ENCODE assay signal across 17 cellular contexts in genomic region chr11:72301486-72301885, GRCh38.
DNase-seq lines count a peak whose midpoint lies in the region; ATAC-seq lines count a peak whose summit lies in the region.
"Had no signal": no experiment of that assay in that cellular context is flagged by ENCODE, and none has a peak within 500 bp of the region (broad histone marks: within the 10 kb centered on the region; RNA-seq: fewer than 3 reads in every experiment).

No MANE protein-coding gene starts in this region.

- peak overlapping the region; percentile 17 for H3K27ac Mint-ChIP-seq in stimulated activated effector memory CD8-positive, alpha-beta T cell treated with anti-CD3 and anti-CD28 coated beads, Interleukin-12 subunit alpha, Interleukin-12 subunit beta, amount 100 ng/mL, for 72 hours
- H3K27ac Mint-ChIP-seq: B cell; CD4-positive, alpha-beta T cell; CD8-positive, alpha-beta T cell had no signal

- DNase-seq in activated CD8-positive, alpha-beta memory T cell treated with anti-CD3 and anti-CD28 coated beads for 24 hours = peak; percentile 26
- DNase-seq in activated CD8-positive, alpha-beta memory T cell treated with anti-CD3 and anti-CD28 coated beads, Interleukin-2, amount 50 U/mL, for 48 hours = no peak
- peak; percentile 50 for DNase-seq in activated effector memory CD4-positive, alpha-beta T cell treated with anti-CD3 and anti-CD28 coated beads, Interleukin-2, amount 50 U/mL, for 16 hours
- DNase-seq in activated effector memory CD4-positive, alpha-beta T cell treated with Interleukin-2 at 50 U/mL for 16 hours = no peak
- DNase-seq in islet precursor cell = peak; percentile 29
- DNase-seq in stimulated activated effector memory CD8-positive, alpha-beta T cell treated with anti-CD3 and anti-CD28 coated beads, Interleukin-12 subunit alpha, Interleukin-12 subunit beta, amount 100 ng/mL, for 72 hours (ENCODE audit: low spot score in 2 of 2) = no peak
- DNase-seq in NCI-H748 (lab: John Stamatoyannopoulos, UW; ENCODE audit: unreplicated experiment) = no peak
- DNase-seq: AML-193; Caco-2; Calu3; CD4-positive, alpha-beta T cell; CD8-positive, alpha-beta T cell; DMS79 treated with DMSO at 0.1 percent for 48 hours; GF-D8 had no signal

- no peaks in the 10 kb centered on the region for H3K4me1 Mint-ChIP-seq in stimulated activated effector memory CD8-positive, alpha-beta T cell treated with anti-CD3 and anti-CD28 coated beads, Interleukin-12 subunit alpha, Interleukin-12 subunit beta, amount 100 ng/mL, for 72 hours

- no peak for ATAC-seq in stimulated activated effector memory CD8-positive, alpha-beta T cell treated with anti-CD3 and anti-CD28 coated beads, Interleukin-12 subunit alpha, Interleukin-12 subunit beta, amount 100 ng/mL, for 72 hours
- ATAC-seq in GM19328 (IDR thresholded peaks at IDR 0.05; ENCODE audit: unreplicated experiment) = no peak
- ATAC-seq: A549; CD8-positive, alpha-beta T cell had no signal

- H3K36me3 Mint-ChIP-seq in stimulated activated effector memory CD8-positive, alpha-beta T cell treated with anti-CD3 and anti-CD28 coated beads, Interleukin-12 subunit alpha, Interleukin-12 subunit beta, amount 100 ng/mL, for 72 hours = peaks cover 21% of the 10 kb centered on the region

- no peak overlapping the region for H3K4me3 Mint-ChIP-seq in stimulated activated effector memory CD8-positive, alpha-beta T cell treated with anti-CD3 and anti-CD28 coated beads, Interleukin-12 subunit alpha, Interleukin-12 subunit beta, amount 100 ng/mL, for 72 hours
- H3K4me3 Mint-ChIP-seq: B cell; CD4-positive, alpha-beta T cell; CD8-positive, alpha-beta T cell had no signal

- H3K9me3 Mint-ChIP-seq in stimulated activated effector memory CD8-positive, alpha-beta T cell treated with anti-CD3 and anti-CD28 coated beads, Interleukin-12 subunit alpha, Interleukin-12 subunit beta, amount 100 ng/mL, for 72 hours = no peaks in the 10 kb centered on the region
- H3K9me3 Mint-ChIP-seq: CD4-positive, alpha-beta T cell; CD8-positive, alpha-beta T cell had no signal

Comparison
In these comparisons a context has a peak if more than half of its experiments do, and no peak if none do; other contexts are left out.
1. DNase-seq: peak in activated CD8-positive, alpha-beta memory T cell treated with anti-CD3 and anti-CD28 coated beads for 24 hours (single experiment), activated effector memory CD4-positive, alpha-beta T cell treated with anti-CD3 and anti-CD28 coated beads, Interleukin-2, amount 50 U/mL, for 16 hours (single experiment) and islet precursor cell (single experiment); none in activated CD8-positive, alpha-beta memory T cell treated with anti-CD3 and anti-CD28 coated beads, Interleukin-2, amount 50 U/mL, for 48 hours (single experiment), activated effector memory CD4-positive, alpha-beta T cell treated with Interleukin-2 at 50 U/mL for 16 hours (single experiment), stimulated activated effector memory CD8-positive, alpha-beta T cell treated with anti-CD3 and anti-CD28 coated beads, Interleukin-12 subunit alpha, Interleukin-12 subunit beta, amount 100 ng/mL, for 72 hours (0 of 2) and NCI-H748 (single experiment).